1 cellular context compared by ENCODE assay signal in the genomic region with DNA sequence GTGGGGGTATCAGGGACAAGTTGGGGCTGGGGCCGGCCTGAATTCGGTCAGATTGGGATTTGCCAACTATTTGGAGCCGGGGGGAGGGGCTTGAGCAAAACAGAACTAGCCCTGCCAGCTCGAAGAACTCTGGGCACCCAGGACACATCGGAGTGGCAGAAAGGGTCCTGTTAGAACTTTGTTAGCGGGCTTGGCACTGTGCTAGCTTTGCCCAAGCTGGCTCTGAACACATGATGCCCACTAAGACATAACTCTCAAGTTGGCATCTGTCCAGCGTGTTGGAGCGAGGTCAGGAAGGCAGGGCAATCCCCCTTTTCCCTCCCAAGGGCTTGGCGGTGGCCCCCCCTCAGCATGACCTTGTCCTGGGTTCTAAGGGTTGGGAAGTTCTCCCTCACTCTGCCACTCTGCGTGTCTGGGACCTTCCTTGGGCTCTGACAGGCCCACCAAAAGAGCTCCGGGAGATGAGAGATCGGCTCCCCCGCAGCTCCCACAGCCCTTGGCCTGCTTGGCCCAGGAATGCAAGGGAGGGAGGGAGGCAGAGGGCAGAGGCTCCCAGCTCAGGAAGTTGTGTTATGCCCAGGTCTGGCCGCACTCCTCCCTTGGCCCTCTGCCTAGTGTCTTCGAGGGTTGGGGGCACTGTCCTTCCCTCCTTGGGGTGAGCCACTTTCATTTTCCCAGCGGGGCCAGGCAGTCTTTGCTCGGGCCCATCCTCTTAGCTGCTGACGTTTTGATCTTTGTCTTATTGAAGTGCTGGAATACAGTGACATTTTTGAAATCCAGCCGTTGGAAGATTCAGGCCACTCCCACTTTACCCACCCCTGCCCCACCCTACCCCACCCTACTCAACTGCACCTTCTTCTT.
TF ChIP-seq lines count a peak whose summit lies in the region.

No MANE protein-coding gene starts in this region.

TF ChIP-seq in SK-N-SH, 30 proteins besides CTCF, POLR2A, EP300 and RAD21:
- TF ChIP-seq, protein P1, sequence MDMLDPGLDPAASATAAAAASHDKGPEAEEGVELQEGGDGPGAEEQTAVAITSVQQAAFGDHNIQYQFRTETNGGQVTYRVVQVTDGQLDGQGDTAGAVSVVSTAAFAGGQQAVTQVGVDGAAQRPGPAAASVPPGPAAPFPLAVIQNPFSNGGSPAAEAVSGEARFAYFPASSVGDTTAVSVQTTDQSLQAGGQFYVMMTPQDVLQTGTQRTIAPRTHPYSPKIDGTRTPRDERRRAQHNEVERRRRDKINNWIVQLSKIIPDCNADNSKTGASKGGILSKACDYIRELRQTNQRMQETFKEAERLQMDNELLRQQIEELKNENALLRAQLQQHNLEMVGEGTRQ (IDR thresholded peaks at IDR 0.05; ENCODE audit: borderline replicate concordance, low read depth, low read length): no peak
- TF ChIP-seq ELF1 (IDR thresholded peaks at IDR 0.05): 0 out of 2 replicates have a peak, but pooled peaks have one; percentile 2
- TF ChIP-seq TCF12 (IDR thresholded peaks at IDR 0.05): no peak
- TF ChIP-seq POLR2AphosphoS5 (IDR thresholded peaks at IDR 0.05; ENCODE audit: low read depth, low read length): peak; percentile 10; the same call in 1 of the 2 replicates
- no peak for TF ChIP-seq EZH2phosphoT487 (IDR thresholded peaks at IDR 0.05; ENCODE audit: borderline replicate concordance, low read depth)
- TF ChIP-seq GATA2 (CRISPR knock-in tag; IDR thresholded peaks at IDR 0.05): no peak
- no peak for TF ChIP-seq GABPA (IDR thresholded peaks at IDR 0.05; ENCODE audit: low read depth)
- no peak; the same call in 1 of the 2 replicates for TF ChIP-seq JUND (IDR thresholded peaks at IDR 0.05)
- no peak for TF ChIP-seq NRF1 (IDR thresholded peaks at IDR 0.05; ENCODE audit: low read depth, low read length)
- 0 out of 2 replicates have a peak, but pooled peaks have one; percentile 35 for TF ChIP-seq TEAD4 (IDR thresholded peaks at IDR 0.05; ENCODE audit: borderline replicate concordance, insufficient read depth)
- no peak for TF ChIP-seq RFX5 (IDR thresholded peaks at IDR 0.05; ENCODE audit: low read length)
- TF ChIP-seq NFIC (IDR thresholded peaks at IDR 0.05; ENCODE audit: borderline replicate concordance): peak; percentile 66
- TF ChIP-seq SIN3A (IDR thresholded peaks at IDR 0.05; ENCODE audit: borderline replicate concordance, low read depth, low read length): 0 out of 2 replicates have a peak, but pooled peaks have one; percentile 7
- no peak for TF ChIP-seq FOXM1 (IDR thresholded peaks at IDR 0.05; ENCODE audit: low read depth)
- peak; percentile 50; the same call in 1 of the 2 replicates for TF ChIP-seq RXRA (IDR thresholded peaks at IDR 0.05; ENCODE audit: borderline replicate concordance, low read depth)
